In genomic region chr1:212415107-212415841, GRCh38 we compare ENCODE assay signal across 8 cellular contexts.
A peak's percentile ranks its signal among the peaks of the same experiment; 100 is the strongest.
DNase-seq lines count a peak whose midpoint lies in the region; ATAC-seq and TF ChIP-seq lines count a peak whose summit lies in the region.

No MANE protein-coding gene starts in this region.

- H3K9me3 ChIP-seq in OCI-LY3 (ENCODE audit: insufficient read depth, low read length) (no peaks in the 10 kb centered on the region), neuron (ENCODE audit: low read length) (no peaks in the 10 kb centered on the region)
- H3K9me3 ChIP-seq in effector memory CD4-positive, alpha-beta T cell (ENCODE audit: control insufficient read depth, low read length), result no peaks in the 10 kb centered on the region

- peaks cover 40% of the 10 kb centered on the region for H3K4me1 ChIP-seq in OCI-LY3 (ENCODE audit: low read length)
- peaks cover 7% of the 10 kb centered on the region for H3K4me1 ChIP-seq in effector memory CD4-positive, alpha-beta T cell (ENCODE audit: control insufficient read depth, insufficient read depth, low read length, poor library complexity, severe bottlenecking)
- peaks cover 12% of the 10 kb centered on the region for H3K4me1 ChIP-seq in neuron (ENCODE audit: insufficient read depth, low read length)

- 0 out of 2 replicates have a peak, but pooled peaks cover 8% of the 10 kb centered on the region for H4K20me1 ChIP-seq in OCI-LY3 (ENCODE audit: insufficient read depth, low read length)

- DNase-seq in effector memory CD4-positive, alpha-beta T cell, result no peak
- no peak for DNase-seq in epidermal melanocyte (ENCODE audit: insufficient read length, low spot score)
- DNase-seq in NCI-H2029 treated with DMSO at 0.1 percent for 48 hours (lab: John Stamatoyannopoulos, UW), result no peak

- H3K27me3 ChIP-seq in OCI-LY3 (ENCODE audit: low read depth, low read length), result no peaks in the 10 kb centered on the region
- no peaks in the 10 kb centered on the region for H3K27me3 ChIP-seq in effector memory CD4-positive, alpha-beta T cell (replicated peaks; ENCODE audit: control insufficient read depth, insufficient read depth, low read length, poor library complexity, severe bottlenecking)
- H3K27me3 ChIP-seq in neuron (ENCODE audit: insufficient read depth, low read length), result no peaks in the 10 kb centered on the region

- H3K4me2 ChIP-seq in OCI-LY3 (ENCODE audit: low read length), result peak overlapping the region; percentile 87

- H3K9ac ChIP-seq in OCI-LY3 (ENCODE audit: low read length), result peak overlapping the region; percentile 83

- peak overlapping the region; percentile 79 for H3K4me3 ChIP-seq in OCI-LY3 (ENCODE audit: low read length)
- peak overlapping the region; percentile 98 for H3K4me3 ChIP-seq in effector memory CD4-positive, alpha-beta T cell (ENCODE audit: insufficient read depth, low read depth, low read length, poor library complexity, severe bottlenecking)
- H3K4me3 ChIP-seq in neuron (ENCODE audit: low read length), result peak overlapping the region; percentile 83

- ATAC-seq in GM19324 (IDR thresholded peaks at IDR 0.05; ENCODE audit: low FRiP score, unreplicated experiment) (no peak), GM18861 (IDR thresholded peaks at IDR 0.05; ENCODE audit: unreplicated experiment) (no peak)

- peaks cover 25% of the 10 kb centered on the region for H3K36me3 ChIP-seq in OCI-LY3 (replicated peaks; ENCODE audit: low read depth, low read length)
- H3K36me3 ChIP-seq in effector memory CD4-positive, alpha-beta T cell (ENCODE audit: control insufficient read depth, insufficient read depth, low read length), result peaks cover 10% of the 10 kb centered on the region
- peaks cover 13% of the 10 kb centered on the region for H3K36me3 ChIP-seq in neuron (ENCODE audit: insufficient read depth, low read length)

- H2AFZ ChIP-seq in OCI-LY3 (ENCODE audit: low read depth, low read length) (peak overlapping the region; percentile 74), neuron (ENCODE audit: low read depth, low read length) (peak overlapping the region; percentile 88)

- peak overlapping the region; percentile 87 for H3K27ac ChIP-seq in OCI-LY3 (ENCODE audit: low read length)
- H3K27ac ChIP-seq in effector memory CD4-positive, alpha-beta T cell (ENCODE audit: insufficient read depth, low read length, poor library complexity, severe bottlenecking), result peak overlapping the region; percentile 79

- TF ChIP-seq CTCF in GM12873 (IDR thresholded peaks at IDR 0.05; ENCODE audit: insufficient read depth, low read depth, low read length, missing control alignments) (peak; percentile 0), OCI-LY3 (IDR thresholded peaks at IDR 0.05; ENCODE audit: low read depth, low read length) (no peak)

- H3K79me2 ChIP-seq in OCI-LY3 (ENCODE audit: low read length), result peaks cover 42% of the 10 kb centered on the region
